In the genomic region with DNA sequence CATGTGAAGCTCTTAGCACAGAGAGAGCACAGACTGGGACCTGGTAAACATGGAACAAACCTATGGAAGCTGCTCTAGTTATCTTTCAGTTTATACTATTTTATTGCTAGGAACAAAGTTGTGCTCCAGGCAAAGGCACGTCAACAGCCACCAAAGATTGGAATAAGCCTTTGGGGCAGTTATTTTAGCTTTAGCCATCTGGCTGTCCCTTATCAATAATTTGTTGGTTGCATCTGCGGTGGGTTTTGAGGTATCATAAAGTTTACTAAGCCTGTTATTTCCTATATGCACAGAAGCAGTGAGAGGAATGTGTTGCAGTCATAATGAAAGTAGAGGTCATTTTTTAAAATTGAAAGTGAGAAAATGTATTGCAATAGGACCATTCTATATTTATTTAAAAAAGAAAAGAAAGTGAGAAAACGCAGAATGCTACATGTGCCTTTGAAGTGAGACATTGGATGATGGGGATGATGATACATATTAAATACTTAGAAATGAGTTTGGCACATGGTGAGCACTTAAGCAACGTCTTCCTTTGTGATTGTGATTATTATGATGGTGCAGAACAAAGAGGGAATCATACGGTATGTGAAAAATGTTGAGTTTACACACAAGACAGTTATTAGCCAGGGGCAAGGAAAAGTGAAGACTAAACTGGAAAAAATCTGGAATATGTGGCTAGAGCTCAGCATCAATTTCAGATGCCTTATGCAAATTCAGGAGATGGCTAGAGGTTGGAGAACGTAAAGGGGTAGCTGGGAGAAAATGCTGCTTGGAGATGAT, we compare ENCODE assay signal across 8 cellular contexts.
DNase-seq lines count a peak whose midpoint lies in the region; ATAC-seq, FAIRE-seq and TF ChIP-seq lines count a peak whose summit lies in the region.

No MANE protein-coding gene starts in this region.

- no peak for TF ChIP-seq CTCF in GM12864 (IDR thresholded peaks at IDR 0.05; ENCODE audit: low read depth, low read length, missing control alignments)

- no peak for FAIRE-seq in HTR-8/SVneo (lab: Jason Lieb, UNC)

- H3K4me3 ChIP-seq in GM12864 (ENCODE audit: low read depth, low read length) = no peak overlapping the region

- DNase-seq in GM12864 (ENCODE audit: low read depth) = peak; percentile 26
- DNase-seq in HTR-8/SVneo (ENCODE audit: insufficient read length, low spot score) = peak; percentile 35
- DNase-seq in fibroblast of the conjunctiva (ENCODE audit: low read depth) = peak; percentile 67
- DNase-seq in DMS79 treated with DMSO at 0.1 percent for 48 hours (lab: John Stamatoyannopoulos, UW) = no peak
- DNase-seq in HUDEP-2 (lab: John Stamatoyannopoulos, UW; ENCODE audit: unreplicated experiment in 76 of 76) = no peak
- DNase-seq in stimulated activated CD4-positive, alpha-beta T cell treated with anti-CD3 and anti-CD28 coated beads, Interleukin-1b, Interleukin-23, amount 100 ng/mL, for 48 hours = no peak
- no peak for DNase-seq in NK-92 treated with Interleukin-12 subunit alpha and Interleukin-12 subunit beta, amount 100 ng/mL, for 24 hours (lab: John Stamatoyannopoulos, UW)

- peak; percentile 90 for ATAC-seq in GM21528 (IDR thresholded peaks at IDR 0.05; ENCODE audit: low FRiP score, unreplicated experiment)

Comparison
In these comparisons a context has a peak if more than half of its experiments do, and no peak if none do; other contexts are left out.
1. DNase-seq: peak in GM12864 (single experiment), HTR-8/SVneo (single experiment) and fibroblast of the conjunctiva (single experiment); none in DMS79 treated with DMSO at 0.1 percent for 48 hours (single experiment), HUDEP-2 (0 of 76), stimulated activated CD4-positive, alpha-beta T cell treated with anti-CD3 and anti-CD28 coated beads, Interleukin-1b, Interleukin-23, amount 100 ng/mL, for 48 hours (single experiment) and NK-92 treated with Interleukin-12 subunit alpha and Interleukin-12 subunit beta, amount 100 ng/mL, for 24 hours (single experiment).